Comparison of ENCODE assay signal across 1 cellular context in the genomic region with DNA sequence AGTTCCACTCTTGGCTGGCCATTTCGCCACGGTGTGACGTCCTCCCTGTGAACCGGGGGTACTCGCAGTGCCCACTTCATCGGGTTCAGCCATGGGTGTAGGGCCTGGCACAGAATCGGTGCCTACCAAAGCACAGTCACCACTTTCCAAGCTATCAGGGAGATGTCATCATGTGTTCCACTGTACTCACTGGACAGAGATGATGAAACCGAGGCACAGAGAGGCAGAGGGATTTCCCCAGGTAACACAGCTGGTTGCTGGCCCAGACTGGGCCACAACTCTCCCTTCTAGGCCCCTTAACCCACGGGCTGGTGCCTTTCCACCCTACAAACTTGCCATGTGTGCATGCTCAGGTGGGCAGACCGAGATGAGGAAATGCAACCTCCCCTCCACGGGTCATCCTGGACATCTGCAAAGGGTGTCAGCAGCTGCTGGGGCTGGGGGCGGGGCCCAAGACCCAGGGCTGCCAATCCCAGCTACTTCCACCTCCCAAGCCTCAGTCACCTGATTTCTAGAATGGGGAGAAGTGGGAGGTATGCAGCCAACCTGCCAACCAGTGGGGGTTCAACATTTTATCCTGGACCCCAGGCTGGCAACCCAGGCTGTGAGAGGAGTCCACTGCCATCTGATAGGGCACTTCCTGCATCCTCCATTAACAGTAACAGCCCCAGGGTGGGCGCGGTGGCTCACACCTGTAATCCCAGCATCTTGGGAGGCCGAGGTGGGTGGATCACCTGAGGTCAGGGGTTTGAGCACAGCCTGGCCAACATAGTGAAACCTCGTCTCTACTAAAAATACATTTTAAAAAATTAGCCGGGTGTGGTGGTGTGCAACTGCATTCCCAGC.
TF ChIP-seq lines count a peak whose summit lies in the region.

No MANE protein-coding gene starts in this region.

TF ChIP-seq in liver, 16 proteins besides CTCF, POLR2A, EP300 and RAD21 (continued from another document):
- no peak for TF ChIP-seq JUND (IDR thresholded peaks at IDR 0.05)
- no peak for TF ChIP-seq FOXA1 (IDR thresholded peaks at IDR 0.05)
- TF ChIP-seq EGR1 (IDR thresholded peaks at IDR 0.05; ENCODE audit: low read depth in 2 of 2): no peak
- TF ChIP-seq, protein P1, sequence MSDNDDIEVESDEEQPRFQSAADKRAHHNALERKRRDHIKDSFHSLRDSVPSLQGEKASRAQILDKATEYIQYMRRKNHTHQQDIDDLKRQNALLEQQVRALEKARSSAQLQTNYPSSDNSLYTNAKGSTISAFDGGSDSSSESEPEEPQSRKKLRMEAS (IDR thresholded peaks at IDR 0.05): no peak
- TF ChIP-seq, protein P2, sequence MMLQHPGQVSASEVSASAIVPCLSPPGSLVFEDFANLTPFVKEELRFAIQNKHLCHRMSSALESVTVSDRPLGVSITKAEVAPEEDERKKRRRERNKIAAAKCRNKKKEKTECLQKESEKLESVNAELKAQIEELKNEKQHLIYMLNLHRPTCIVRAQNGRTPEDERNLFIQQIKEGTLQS (IDR thresholded peaks at IDR 0.05): no peak
- no peak for TF ChIP-seq TAF1 (conservative IDR thresholded peaks at IDR 0.05)
